In genomic region chr19:4360641-4361151, GRCh38 we compare ENCODE assay signal across 15 cellular contexts. TPM values are rescaled to one million over a fixed set of nuclear protein-coding genes. Genes with fewer than 3 reads are reported as not detected.
DNase-seq lines count a peak whose midpoint lies in the region; ATAC-seq and TF ChIP-seq lines count a peak whose summit lies in the region.
"Had no signal": no experiment of that assay in that cellular context is flagged by ENCODE, and none has a peak within 500 bp of the region (broad histone marks: within the 10 kb centered on the region; RNA-seq: fewer than 3 reads in every experiment).

No MANE protein-coding gene starts in this region.

- no peak for TF ChIP-seq CTCF in WTC11 (IDR thresholded peaks at IDR 0.05)

- H3K9me3 ChIP-seq in naive thymus-derived CD4-positive, alpha-beta T cell (ENCODE audit: control insufficient read depth in 2 of 3, low read length in 3 of 3), result no peaks in the 10 kb centered on the region
- H3K9me3 ChIP-seq: neutrophil, transverse colon had no signal

- DNase-seq in activated CD4-positive, alpha-beta memory T cell treated with anti-CD3 and anti-CD28 coated beads for 36 hours, result no peak
- no peak for DNase-seq in activated CD4-positive, alpha-beta memory T cell treated with anti-CD3 and anti-CD28 coated beads, Interleukin-2, amount 10 ng/mL, durations not matched to agents 7 days and 5 days
- DNase-seq in WTC11 (ENCODE audit: low spot score) (no peak), islet precursor cell (peak; percentile 63), DMS79 treated with DMSO at 0.1 percent for 48 hours (lab: John Stamatoyannopoulos, UW) (no peak)
- DNase-seq in stimulated activated effector memory CD8-positive, alpha-beta T cell treated with anti-CD3 and anti-CD28 coated beads, Interleukin-12 subunit alpha, Interleukin-12 subunit beta, amount 100 ng/mL, for 72 hours (ENCODE audit: low spot score in 2 of 2), result no peak
- no peak for DNase-seq in naive thymus-derived CD4-positive, alpha-beta T cell
- DNase-seq: activated CD8-positive, alpha-beta memory T cell treated with anti-CD3 and anti-CD28 coated beads, Interleukin-2, amount 10 ng/mL, durations not matched to agents 7 days and 5 days; DMS153; MV-4-11; NCI-H446; stimulated activated CD4-positive, alpha-beta T cell treated with anti-CD3 and anti-CD28 coated beads, Interleukin-12 subunit alpha, Interleukin-12 subunit beta, amount 100 ng/mL, for 4 hours; transverse colon had no signal

- H3K4me3 Mint-ChIP-seq in activated CD4-positive, alpha-beta memory T cell treated with anti-CD3 and anti-CD28 coated beads for 36 hours, result no peak overlapping the region
- no peak overlapping the region for H3K4me3 Mint-ChIP-seq in activated CD4-positive, alpha-beta memory T cell treated with anti-CD3 and anti-CD28 coated beads, Interleukin-2, amount 10 ng/mL, durations not matched to agents 7 days and 5 days
- H3K4me3 Mint-ChIP-seq in WTC11, result no peak overlapping the region
- H3K4me3 Mint-ChIP-seq in stimulated activated effector memory CD8-positive, alpha-beta T cell treated with anti-CD3 and anti-CD28 coated beads, Interleukin-12 subunit alpha, Interleukin-12 subunit beta, amount 100 ng/mL, for 72 hours, result no peak overlapping the region
- no peak overlapping the region for H3K4me3 Mint-ChIP-seq in naive thymus-derived CD4-positive, alpha-beta T cell
- H3K4me3 Mint-ChIP-seq: activated CD8-positive, alpha-beta memory T cell treated with anti-CD3 and anti-CD28 coated beads, Interleukin-2, amount 10 ng/mL, durations not matched to agents 7 days and 5 days had no signal

- ATAC-seq in WTC11 (peak; percentile 18), HG03565 (IDR thresholded peaks at IDR 0.05; ENCODE audit: unreplicated experiment) (no peak)
- ATAC-seq in stimulated activated effector memory CD8-positive, alpha-beta T cell treated with anti-CD3 and anti-CD28 coated beads, Interleukin-12 subunit alpha, Interleukin-12 subunit beta, amount 100 ng/mL, for 72 hours, result no peak
- ATAC-seq in naive thymus-derived CD4-positive, alpha-beta T cell, result no peak
- ATAC-seq: activated CD8-positive, alpha-beta memory T cell treated with anti-CD3 and anti-CD28 coated beads, Interleukin-2, amount 10 ng/mL, durations not matched to agents 7 days and 5 days had no signal

- no peaks in the 10 kb centered on the region for H3K4me1 ChIP-seq in naive thymus-derived CD4-positive, alpha-beta T cell (ENCODE audit: control insufficient read depth in 2 of 2, insufficient read depth in 2 of 2, low read length in 2 of 2)

- H3K4me3 ChIP-seq in naive thymus-derived CD4-positive, alpha-beta T cell (ENCODE audit: low read length), result no peak overlapping the region
- H3K4me3 ChIP-seq: transverse colon had no signal

- no peaks in the 10 kb centered on the region for H3K27me3 Mint-ChIP-seq in activated CD4-positive, alpha-beta memory T cell treated with anti-CD3 and anti-CD28 coated beads for 36 hours
- H3K27me3 Mint-ChIP-seq in activated CD4-positive, alpha-beta memory T cell treated with anti-CD3 and anti-CD28 coated beads, Interleukin-2, amount 10 ng/mL, durations not matched to agents 7 days and 5 days, result no peaks in the 10 kb centered on the region
- H3K27me3 Mint-ChIP-seq in WTC11 (ENCODE audit: low read depth), result no peaks in the 10 kb centered on the region
- H3K27me3 Mint-ChIP-seq in naive thymus-derived CD4-positive, alpha-beta T cell, result no peaks in the 10 kb centered on the region
- H3K27me3 Mint-ChIP-seq: activated CD8-positive, alpha-beta memory T cell treated with anti-CD3 and anti-CD28 coated beads, Interleukin-2, amount 10 ng/mL, durations not matched to agents 7 days and 5 days had no signal

- no peak overlapping the region for H3K27ac ChIP-seq in naive thymus-derived CD4-positive, alpha-beta T cell (ENCODE audit: low read depth, low read length)
- H3K27ac ChIP-seq: neutrophil had no signal

- peak overlapping the region; percentile 8 for H3K27ac Mint-ChIP-seq in activated CD4-positive, alpha-beta memory T cell treated with anti-CD3 and anti-CD28 coated beads for 36 hours
- H3K27ac Mint-ChIP-seq in activated CD4-positive, alpha-beta memory T cell treated with anti-CD3 and anti-CD28 coated beads, Interleukin-2, amount 10 ng/mL, durations not matched to agents 7 days and 5 days, result no peak overlapping the region
- peak overlapping the region; percentile 27; the same call in 1 of the 2 replicates for H3K27ac Mint-ChIP-seq in WTC11
- H3K27ac Mint-ChIP-seq in stimulated activated effector memory CD8-positive, alpha-beta T cell treated with anti-CD3 and anti-CD28 coated beads, Interleukin-12 subunit alpha, Interleukin-12 subunit beta, amount 100 ng/mL, for 72 hours, result peak overlapping the region; percentile 45
- H3K27ac Mint-ChIP-seq in naive thymus-derived CD4-positive, alpha-beta T cell, result peak overlapping the region in 1 of 9 donors; percentile 48
- H3K27ac Mint-ChIP-seq: activated CD8-positive, alpha-beta memory T cell treated with anti-CD3 and anti-CD28 coated beads, Interleukin-2, amount 10 ng/mL, durations not matched to agents 7 days and 5 days had no signal

- CTCF ChIA-PET in activated CD4-positive, alpha-beta memory T cell treated with anti-CD3 and anti-CD28 coated beads for 36 hours (lab: Charles Lee), result interaction anchor here (1.1 kb wide), 1 partner anchor 8 kb away, joined by 3 read pairs; no protein-coding TSS in a partner anchor
- CTCF ChIA-PET in activated CD4-positive, alpha-beta memory T cell treated with anti-CD3 and anti-CD28 coated beads, Interleukin-2, amount 10 ng/mL, durations not matched to agents 7 days and 5 days (lab: Charles Lee), result interaction anchor here (1.2 kb wide), 1 partner anchor 8 kb away, joined by 3 read pairs; no protein-coding TSS in a partner anchor
- CTCF ChIA-PET in WTC11 (lab: Charles Lee), result interaction anchor here (0.6 to 8.3 kb wide), 6 partner anchors 8 to 164 kb away, joined by 3 to 70 read pairs (median 11); partner anchors contain the start of genes MPND and SH3GL1
- CTCF ChIA-PET in naive thymus-derived CD4-positive, alpha-beta T cell (lab: Charles Lee), result no interaction called here

- POLR2A ChIA-PET in activated CD4-positive, alpha-beta memory T cell treated with anti-CD3 and anti-CD28 coated beads for 36 hours (lab: Charles Lee), result no interaction called here
- POLR2A ChIA-PET in activated CD4-positive, alpha-beta memory T cell treated with anti-CD3 and anti-CD28 coated beads, Interleukin-2, amount 10 ng/mL, durations not matched to agents 7 days and 5 days (lab: Charles Lee), result interaction anchor here (3.3 to 5.9 kb wide), 2 partner anchors 17 kb away, joined by 16 to 22 read pairs; partner anchors contain the start of gene MPND
- POLR2A ChIA-PET in WTC11 (lab: Charles Lee), result interaction anchor here (0.6 to 1.4 kb wide), 2 partner anchors 14 to 93 kb away, joined by 4 to 6 read pairs; no protein-coding TSS in a partner anchor
- POLR2A ChIA-PET in naive thymus-derived CD4-positive, alpha-beta T cell (lab: Charles Lee), result no interaction called here

- H3K27me3 ChIP-seq in naive thymus-derived CD4-positive, alpha-beta T cell (ENCODE audit: control insufficient read depth in 2 of 2, insufficient read depth in 2 of 2, low read length in 2 of 2), result no peaks in the 10 kb centered on the region
- H3K27me3 ChIP-seq: neutrophil, transverse colon had no signal

- H3K36me3 Mint-ChIP-seq in activated CD4-positive, alpha-beta memory T cell treated with anti-CD3 and anti-CD28 coated beads for 36 hours, result peaks cover 9% of the 10 kb centered on the region
- H3K36me3 Mint-ChIP-seq in activated CD4-positive, alpha-beta memory T cell treated with anti-CD3 and anti-CD28 coated beads, Interleukin-2, amount 10 ng/mL, durations not matched to agents 7 days and 5 days (ENCODE audit: low read depth), result peaks cover 19% of the 10 kb centered on the region
- H3K36me3 Mint-ChIP-seq in WTC11, result peaks cover 3% of the 10 kb centered on the region; the same call in 1 of the 2 replicates
- peaks cover 95% of the 10 kb centered on the region for H3K36me3 Mint-ChIP-seq in stimulated activated effector memory CD8-positive, alpha-beta T cell treated with anti-CD3 and anti-CD28 coated beads, Interleukin-12 subunit alpha, Interleukin-12 subunit beta, amount 100 ng/mL, for 72 hours
- H3K36me3 Mint-ChIP-seq in naive thymus-derived CD4-positive, alpha-beta T cell, result peaks cover 0 to 10% (median 3%) of the 10 kb centered on the region in 5 donors

- intact Hi-C loops in activated CD4-positive, alpha-beta memory T cell treated with anti-CD3 and anti-CD28 coated beads for 36 hours (cut with micrococcal nuclease), result no loop called here
- intact Hi-C loops in naive thymus-derived CD4-positive, alpha-beta T cell (cut with micrococcal nuclease), result no loop called here

- H3K9me3 Mint-ChIP-seq in activated CD4-positive, alpha-beta memory T cell treated with anti-CD3 and anti-CD28 coated beads for 36 hours, result no peaks in the 10 kb centered on the region
- H3K9me3 Mint-ChIP-seq in activated CD4-positive, alpha-beta memory T cell treated with anti-CD3 and anti-CD28 coated beads, Interleukin-2, amount 10 ng/mL, durations not matched to agents 7 days and 5 days, result no peaks in the 10 kb centered on the region
- H3K9me3 Mint-ChIP-seq in WTC11, result no peaks in the 10 kb centered on the region
- H3K9me3 Mint-ChIP-seq in stimulated activated effector memory CD8-positive, alpha-beta T cell treated with anti-CD3 and anti-CD28 coated beads, Interleukin-12 subunit alpha, Interleukin-12 subunit beta, amount 100 ng/mL, for 72 hours, result no peaks in the 10 kb centered on the region
- no peaks in the 10 kb centered on the region for H3K9me3 Mint-ChIP-seq in naive thymus-derived CD4-positive, alpha-beta T cell

- no peaks in the 10 kb centered on the region for H3K4me1 Mint-ChIP-seq in activated CD4-positive, alpha-beta memory T cell treated with anti-CD3 and anti-CD28 coated beads for 36 hours (ENCODE audit: low read depth)
- no peaks in the 10 kb centered on the region for H3K4me1 Mint-ChIP-seq in activated CD4-positive, alpha-beta memory T cell treated with anti-CD3 and anti-CD28 coated beads, Interleukin-2, amount 10 ng/mL, durations not matched to agents 7 days and 5 days
- peaks cover 7% of the 10 kb centered on the region for H3K4me1 Mint-ChIP-seq in WTC11
- peaks cover 5% of the 10 kb centered on the region for H3K4me1 Mint-ChIP-seq in stimulated activated effector memory CD8-positive, alpha-beta T cell treated with anti-CD3 and anti-CD28 coated beads, Interleukin-12 subunit alpha, Interleukin-12 subunit beta, amount 100 ng/mL, for 72 hours
- peaks cover 0 to 3% (median 0%) of the 10 kb centered on the region in 7 donors for H3K4me1 Mint-ChIP-seq in naive thymus-derived CD4-positive, alpha-beta T cell
- H3K4me1 Mint-ChIP-seq: activated CD8-positive, alpha-beta memory T cell treated with anti-CD3 and anti-CD28 coated beads, Interleukin-2, amount 10 ng/mL, durations not matched to agents 7 days and 5 days had no signal

- peaks cover 0 to 73% (median 5%) of the 10 kb centered on the region in 3 experiments for H3K36me3 ChIP-seq in naive thymus-derived CD4-positive, alpha-beta T cell (ENCODE audit: control insufficient read depth in 2 of 3, insufficient read depth in 3 of 3, low read length in 3 of 3)

RNA-seq across cellular contexts. Expression of gene MPND, which starts 17.3 kb away (rescaled TPM):
- 10 to 100 TPM; 19.6 to 22.6 TPM for total RNA-seq in activated CD4-positive, alpha-beta memory T cell treated with anti-CD3 and anti-CD28 coated beads for 36 hours
- total RNA-seq in activated CD4-positive, alpha-beta memory T cell treated with anti-CD3 and anti-CD28 coated beads, Interleukin-2, amount 10 ng/mL, durations not matched to agents 7 days and 5 days, result 10 to 100 TPM; 19.1 to 20.4 TPM
- total RNA-seq in WTC11 (2021), result 28.3 to 37.7 TPM (median 37.4 TPM) in 3 replicates
- total RNA-seq in naive thymus-derived CD4-positive, alpha-beta T cell, result 10 to 100 TPM in 4 of 5 experiments, 1 to 10 TPM in 1; 9.5 to 24.4 (median 20.0) TPM
- 1 to 10 TPM; 4.0 to 6.7 TPM for polyA plus RNA-seq in naive thymus-derived CD4-positive, alpha-beta T cell

RNA-seq across cellular contexts. Expression of gene STAP2, which starts 22.1 kb away (rescaled TPM):
- total RNA-seq in activated CD4-positive, alpha-beta memory T cell treated with anti-CD3 and anti-CD28 coated beads for 36 hours, result 1 to 10 TPM; 9.1 to 9.4 TPM
- total RNA-seq in activated CD4-positive, alpha-beta memory T cell treated with anti-CD3 and anti-CD28 coated beads, Interleukin-2, amount 10 ng/mL, durations not matched to agents 7 days and 5 days, result 1 to 10 TPM; 8.3 to 8.6 TPM
- total RNA-seq in WTC11 (2021), result 18.2 to 21.1 TPM (median 20.2 TPM) in 3 replicates
- 10 to 100 TPM in 1 of 5 experiments, 1 to 10 TPM in 4; 2.6 to 11.8 (median 4.5) TPM for total RNA-seq in naive thymus-derived CD4-positive, alpha-beta T cell
- polyA plus RNA-seq in naive thymus-derived CD4-positive, alpha-beta T cell, result 1 to 10 TPM; 2.4 to 4.9 TPM

RNA-seq across cellular contexts. Expression of gene SH3GL1, which starts 39.7 kb away (rescaled TPM):
- total RNA-seq in activated CD4-positive, alpha-beta memory T cell treated with anti-CD3 and anti-CD28 coated beads for 36 hours, result 10 to 100 TPM; 38.1 to 42.0 TPM
- total RNA-seq in activated CD4-positive, alpha-beta memory T cell treated with anti-CD3 and anti-CD28 coated beads, Interleukin-2, amount 10 ng/mL, durations not matched to agents 7 days and 5 days, result 10 to 100 TPM; 62.1 to 64.0 TPM
- 89.4 to 109 TPM (median 89.7 TPM) in 3 replicates for total RNA-seq in WTC11 (2021)
- 10 to 100 TPM; 37.1 to 77.0 (median 38.6) TPM for total RNA-seq in naive thymus-derived CD4-positive, alpha-beta T cell
- 10 to 100 TPM; 11.9 to 22.8 TPM for polyA plus RNA-seq in naive thymus-derived CD4-positive, alpha-beta T cell

RNA-seq across cellular contexts. Expression of gene CHAF1A, which starts 41.7 kb away (rescaled TPM):
- total RNA-seq in activated CD4-positive, alpha-beta memory T cell treated with anti-CD3 and anti-CD28 coated beads for 36 hours, result 10 to 100 TPM; 61.6 to 63.5 TPM
- 10 to 100 TPM; 71.7 to 82.5 TPM for total RNA-seq in activated CD4-positive, alpha-beta memory T cell treated with anti-CD3 and anti-CD28 coated beads, Interleukin-2, amount 10 ng/mL, durations not matched to agents 7 days and 5 days
- total RNA-seq in WTC11 (2021), result 126 to 161 TPM (median 137 TPM) in 3 replicates
- total RNA-seq in naive thymus-derived CD4-positive, alpha-beta T cell, result 10 to 100 TPM; 10.1 to 71.2 (median 14.1) TPM
- 1 to 10 TPM; 3.2 to 5.5 TPM for polyA plus RNA-seq in naive thymus-derived CD4-positive, alpha-beta T cell

RNA-seq across cellular contexts. Expression of gene FSD1, which starts 56.3 kb away (rescaled TPM):
- total RNA-seq in activated CD4-positive, alpha-beta memory T cell treated with anti-CD3 and anti-CD28 coated beads for 36 hours, result 1 to 10 TPM; 7.8 to 8.1 TPM
- total RNA-seq in activated CD4-positive, alpha-beta memory T cell treated with anti-CD3 and anti-CD28 coated beads, Interleukin-2, amount 10 ng/mL, durations not matched to agents 7 days and 5 days, result 1 to 10 TPM; 3.2 to 3.4 TPM
- total RNA-seq in WTC11 (2021), result 61.3 to 69.2 TPM (median 65.7 TPM) in 3 replicates
- 10 to 100 TPM in 1 of 5 experiments, 1 to 10 TPM in 4; 1.8 to 18.9 (median 3.4) TPM for total RNA-seq in naive thymus-derived CD4-positive, alpha-beta T cell
- 1 to 10 TPM in 1 of 2 donors, under 1 TPM in 1; 0.95 to 2.0 TPM for polyA plus RNA-seq in naive thymus-derived CD4-positive, alpha-beta T cell

Comparison
In these comparisons a context has a peak if more than half of its experiments do, and no peak if none do; other contexts are left out.
1. POLR2A ChIA-PET loops: an anchor here in activated CD4-positive, alpha-beta memory T cell treated with anti-CD3 and anti-CD28 coated beads, Interleukin-2, amount 10 ng/mL, durations not matched to agents 7 days and 5 days (3.3 to 5.9 kb wide) and WTC11 (0.6 to 1.4 kb wide); none called in activated CD4-positive, alpha-beta memory T cell treated with anti-CD3 and anti-CD28 coated beads for 36 hours and naive thymus-derived CD4-positive, alpha-beta T cell.